ENCODE assay signal across 7 cellular contexts in genomic region chr6:134034951-134035822, GRCh38. TPM values are rescaled to one million over a fixed set of nuclear protein-coding genes. Genes with fewer than 3 reads are reported as not detected.
DNase-seq lines count a peak whose midpoint lies in the region; ATAC-seq and TF ChIP-seq lines count a peak whose summit lies in the region.

No MANE protein-coding gene starts in this region.

- WGBS in H9 (ENCODE audit: extremely low coverage, insufficient read length, low lambda C conversion rate) = no CpG with 5 or more reads among the region's 7 CpGs
- WGBS in suprapubic skin = 85% methylated on average over 7 of the region's 7 CpGs

- no peak overlapping the region for H3K18ac ChIP-seq in H9 (ENCODE audit: insufficient read length, low read depth, low read length)

- TF ChIP-seq POLR2A in suprapubic skin (IDR thresholded peaks at IDR 0.05) = no peak

- no peak overlapping the region for H2BK20ac ChIP-seq in H9 (ENCODE audit: low read depth, low read length, poor library complexity, severe bottlenecking)

- H3K27ac Mint-ChIP-seq in H9 = peak overlapping the region in 1 of 3 experiments; percentile 60; a peak in 2 of 7 replicates

- no peak overlapping the region for H2AK5ac ChIP-seq in H9 (ENCODE audit: insufficient read length, low read length)

- no peaks in the 10 kb centered on the region for H3K9me3 Mint-ChIP-seq in H9

- no peak overlapping the region for H3K4me2 ChIP-seq in H9 (ENCODE audit: insufficient read depth, insufficient read length, low read length)

- H3K27me3 Mint-ChIP-seq in H9 (ENCODE audit: low read depth) = no peaks in the 10 kb centered on the region

- H2BK120ac ChIP-seq in H9 (ENCODE audit: low read depth, low read length, poor library complexity, severe bottlenecking) = no peak overlapping the region

- H4K5ac ChIP-seq in H9 (ENCODE audit: insufficient read length, low read depth, low read length) = no peak overlapping the region

- H3K9ac ChIP-seq in H9 (ENCODE audit: extremely low read depth, insufficient read length, low read length) = no peak overlapping the region

- H3K4ac ChIP-seq in H9 (ENCODE audit: low read depth, low read length) = no peak overlapping the region

- ATAC-seq in esophagus mucosa = peak; percentile 64

- no peak for DNase-seq in H9
- peak; percentile 72 for DNase-seq in NCI-H748 treated with DMSO at 0.1 percent for 48 hours (lab: John Stamatoyannopoulos, UW)
- DNase-seq in suprapubic skin (ENCODE audit: low spot score in 2 of 2) = no peak
- no peak for DNase-seq in iPS-NIHi7 (ENCODE audit: extremely low spot score)
- DNase-seq in NCI-H446 (lab: John Stamatoyannopoulos, UW) = no peak
- no peak for DNase-seq in midbrain (lab: John Stamatoyannopoulos, UW)

- H2BK5ac ChIP-seq in H9 (ENCODE audit: insufficient read length, low read length) = no peak overlapping the region

- H3K79me1 ChIP-seq in H9 (ENCODE audit: insufficient read depth, low read depth, low read length, poor library complexity, severe bottlenecking) = no peaks in the 10 kb centered on the region

- H3T11ph ChIP-seq in H9 (ENCODE audit: low read length) = no peak overlapping the region

- no peaks in the 10 kb centered on the region for H3K36me3 ChIP-seq in suprapubic skin

- H3K4me1 ChIP-seq in H9 (ENCODE audit: insufficient read depth, low read length) (no peaks in the 10 kb centered on the region; the same call in 1 of the 2 replicates), suprapubic skin (peaks cover 3% of the 10 kb centered on the region)

- no peak for TF ChIP-seq CTCF in H9 (conservative IDR thresholded peaks at IDR 0.05)
- no peak for TF ChIP-seq CTCF in suprapubic skin (IDR thresholded peaks at IDR 0.05)

- no peak overlapping the region for H3K4me3 ChIP-seq in suprapubic skin

- no peak for TF ChIP-seq EP300 in suprapubic skin (IDR thresholded peaks at IDR 0.05)

- no peak overlapping the region for H3K14ac ChIP-seq in H9 (ENCODE audit: insufficient read depth, low read length)

- H4K91ac ChIP-seq in H9 (ENCODE audit: insufficient read length, low read depth, low read length) = no peak overlapping the region

- H4K8ac ChIP-seq in H9 (replicated peaks; ENCODE audit: insufficient read length, low read depth, low read length) = no peak overlapping the region

- H2BK15ac ChIP-seq in H9 (ENCODE audit: low read depth, low read length) = no peak overlapping the region

- H3K56ac ChIP-seq in H9 (ENCODE audit: insufficient read length, low read depth, low read length) = no peak overlapping the region

- H3K27me3 ChIP-seq in H9 (ENCODE audit: insufficient read depth, low read length) (no peaks in the 10 kb centered on the region), suprapubic skin (no peaks in the 10 kb centered on the region)

- no peaks in the 10 kb centered on the region for H3K23me2 ChIP-seq in H9 (ENCODE audit: insufficient read length, low read depth, low read length, poor library complexity, severe bottlenecking)

- no peaks in the 10 kb centered on the region for H3K79me2 ChIP-seq in H9 (ENCODE audit: insufficient read depth, low read length)

- H4K20me1 ChIP-seq in H9 (ENCODE audit: control insufficient read depth, insufficient read depth, insufficient read length) = peaks cover 2% of the 10 kb centered on the region

- 0 out of 7 replicates have a peak, but pooled peaks cover 0 to 2% (median 0%) of the 10 kb centered on the region in 3 experiments for H3K36me3 Mint-ChIP-seq in H9 (ENCODE audit: insufficient read depth in 1 of 3, low read depth in 3 of 3)

- peak overlapping the region; percentile 19 for H3K23ac ChIP-seq in H9 (ENCODE audit: insufficient read length, low read depth, low read length)

- H3K9me3 ChIP-seq in H9 (ENCODE audit: control insufficient read depth, low read depth, low read length) (no peaks in the 10 kb centered on the region), suprapubic skin (no peaks in the 10 kb centered on the region)

- H3K4me3 Mint-ChIP-seq in H9 = no peak overlapping the region

- no peak overlapping the region for H2AFZ ChIP-seq in H9 (ENCODE audit: low read length)

- no peak overlapping the region for H2BK12ac ChIP-seq in H9 (ENCODE audit: insufficient read length, low read depth, low read length)

- H3K27ac ChIP-seq in H9 (ENCODE audit: insufficient read length, low read depth, low read length) = no peak overlapping the region
- H3K27ac ChIP-seq in suprapubic skin = peak overlapping the region; percentile 56

- H3K4me1 Mint-ChIP-seq in H9 = peaks cover 13 to 15% of the 10 kb centered on the region in 2 experiments

RNA-seq across cellular contexts. Expression of gene SLC2A12, which starts 17.2 kb away (rescaled TPM):
- 1.7 and 2.0 TPM in 2 replicates for total RNA-seq in H9 (2021)
- 0.92 TPM for total RNA-seq in esophagus mucosa
- total RNA-seq in suprapubic skin = 10 to 100 TPM in 1 of 4 donors, 1 to 10 TPM in 3; 3.5 to 12.7 (median 8.2) TPM
